ENCODE assay signal across 2 cellular contexts in genomic region chr1:11740258-11741192, GRCh38.
TF ChIP-seq lines count a peak whose summit lies in the region.

No MANE protein-coding gene starts in this region.

TF ChIP-seq in WTC11, 78 proteins besides CTCF, POLR2A, EP300 and RAD21:
- TF ChIP-seq ERG (CRISPR knock-in tag; IDR thresholded peaks at IDR 0.05) (no peak), USF1 (CRISPR knock-in tag; IDR thresholded peaks at IDR 0.05) (no peak), ATF3 (CRISPR knock-in tag; conservative IDR thresholded peaks at IDR 0.05) (no peak), AFF4 (CRISPR knock-in tag; IDR thresholded peaks at IDR 0.05; ENCODE audit: borderline replicate concordance) (no peak)

TF ChIP-seq in GM23338, 12 proteins besides CTCF, POLR2A, EP300 and RAD21 (continued from another document):
- TF ChIP-seq REST (IDR thresholded peaks at IDR 0.05; ENCODE audit: unreplicated experiment): no peak
TF ChIP-seq in GM23338: peak in this region for 0.
